ENCODE assay signal across 8 cellular contexts in the genomic region with DNA sequence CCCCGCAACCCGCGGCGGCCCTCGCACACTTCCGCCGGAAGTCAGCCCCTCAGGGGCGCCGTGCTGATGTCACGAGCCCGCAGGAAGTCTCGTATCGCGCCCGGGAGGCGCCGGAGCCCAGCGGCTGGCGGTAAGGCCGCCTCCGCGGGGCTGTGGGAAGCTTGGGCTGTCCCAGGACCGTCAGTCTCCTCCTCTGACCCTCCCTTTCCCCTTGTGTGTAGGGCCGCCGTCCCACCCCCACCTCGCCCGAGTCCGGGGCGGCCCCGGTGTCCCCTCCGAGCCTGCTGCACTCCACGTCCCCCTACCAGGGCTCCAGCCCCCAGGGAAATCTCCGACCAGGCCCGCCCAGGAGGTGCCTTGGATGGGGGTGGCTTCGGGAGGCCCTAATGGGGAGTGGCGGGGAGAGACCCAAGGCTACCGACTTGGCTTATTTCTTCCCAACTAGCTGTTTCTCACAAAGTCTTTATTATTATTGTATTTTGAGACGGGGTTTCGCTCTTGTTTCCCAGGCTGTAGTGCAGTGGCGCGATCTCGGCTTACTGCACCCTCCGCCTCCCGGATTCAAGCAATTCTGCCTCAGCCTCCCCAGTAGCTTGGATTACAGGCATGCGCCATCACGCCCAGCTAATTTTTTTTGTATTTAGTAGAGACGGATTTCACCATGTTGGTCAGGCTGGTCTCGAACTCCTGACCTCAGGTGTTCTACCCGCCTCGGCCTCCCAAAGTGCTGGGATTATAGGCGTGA. TPM values are rescaled to one million over a fixed set of nuclear protein-coding genes. Genes with fewer than 3 reads are reported as not detected.
DNase-seq lines count a peak whose midpoint lies in the region; ATAC-seq and TF ChIP-seq lines count a peak whose summit lies in the region.

Gene ZDHHC4, plus strand, starts transcription at position 86 of the 745 bp plus-strand sequence. CDS start 3,108 bp downstream, outside the sequence.

- peaks cover 21% of the 10 kb centered on the region for H3K36me3 Mint-ChIP-seq in central memory CD8-positive, alpha-beta T cell (ENCODE audit: insufficient read depth)

- DNase-seq in AG09319 (ENCODE audit: extremely low read depth, low read depth) (peak; percentile 64), NCI-H446 (lab: John Stamatoyannopoulos, UW) (peak; percentile 87 to 95), kidney epithelial cell (ENCODE audit: low read depth) (peak; percentile 62)
- DNase-seq in central memory CD8-positive, alpha-beta T cell (ENCODE audit: low spot score in 2 of 2) = peak; percentile 68 to 77
- DNase-seq in stimulated activated CD4-positive, alpha-beta T cell treated with anti-CD3 and anti-CD28 coated beads, Interleukin-15, amount 100 ng/mL, for 24 hours = peak; percentile 94

- H3K27me3 Mint-ChIP-seq in central memory CD8-positive, alpha-beta T cell = peaks cover 6% of the 10 kb centered on the region

- H3K4me1 Mint-ChIP-seq in central memory CD8-positive, alpha-beta T cell = peaks cover 15% of the 10 kb centered on the region

- no peaks in the 10 kb centered on the region for H3K9me3 Mint-ChIP-seq in central memory CD8-positive, alpha-beta T cell

- no peaks in the 10 kb centered on the region for H3K27me3 ChIP-seq in kidney epithelial cell (ENCODE audit: control insufficient read depth, insufficient read depth, low read length)

- no peaks in the 10 kb centered on the region for H3K36me3 ChIP-seq in kidney epithelial cell (ENCODE audit: control insufficient read depth, insufficient read depth, low read length)

- peak within 1 kb of the TSS; percentile 87 for H3K4me3 Mint-ChIP-seq in central memory CD8-positive, alpha-beta T cell

- peak within 1 kb of the TSS; percentile 86 for H3K4me3 ChIP-seq in kidney epithelial cell (ENCODE audit: low read depth, low read length)

- peak within 1 kb of the TSS; percentile 94 for H3K27ac Mint-ChIP-seq in central memory CD8-positive, alpha-beta T cell (ENCODE audit: low read depth)

- TF ChIP-seq CTCF in AG09319 (IDR thresholded peaks at IDR 0.05; ENCODE audit: low read depth, low read length) (no peak), kidney epithelial cell (IDR thresholded peaks at IDR 0.05; ENCODE audit: insufficient read depth, low read length, poor library complexity, severe bottlenecking) (no peak)

- ATAC-seq in GM19025 (IDR thresholded peaks at IDR 0.05; ENCODE audit: low read depth, unreplicated experiment) = peak; percentile 97
- peak; percentile 97 for ATAC-seq in HG03280 (IDR thresholded peaks at IDR 0.05; ENCODE audit: unreplicated experiment)
- peak; percentile 99 for ATAC-seq in activated CD4-positive, CD25-positive, alpha-beta regulatory T cell treated with anti-CD3 and anti-CD28 coated beads, Interleukin-2, amount 50 U/mL, for 24 hours
- ATAC-seq in central memory CD8-positive, alpha-beta T cell (replicated peaks; ENCODE audit: extremely low read depth, poor library complexity, severe bottlenecking) = peak; percentile 94

RNA-seq across cellular contexts. Expression of gene ZDHHC4, which starts in this region (rescaled TPM):
- 53.5 and 66.6 TPM in 2 replicates for total RNA-seq in kidney epithelial cell

Comparison
In these comparisons a context has a peak if more than half of its experiments do, and no peak if none do; other contexts are left out.
1. Peak in every context shown above with its lines: DNase-seq, ATAC-seq and H3K4me3 ChIP-seq.